9 cellular contexts compared by ENCODE assay signal in genomic region chr7:48200946-48201589, GRCh38. TPM values are rescaled to one million over a fixed set of nuclear protein-coding genes. Genes with fewer than 3 reads are reported as not detected.
DNase-seq lines count a peak whose midpoint lies in the region; ATAC-seq, FAIRE-seq and TF ChIP-seq lines count a peak whose summit lies in the region.
"Not testable (repeated sequence)": the region's sequence is repeated elsewhere in the genome, so short reads cannot be mapped to it uniquely, and the experiment has no call there.
"Had no signal": no experiment of that assay in that cellular context is flagged by ENCODE, and none has a peak within 500 bp of the region (broad histone marks: within the 10 kb centered on the region; RNA-seq: fewer than 3 reads in every experiment).

No MANE protein-coding gene starts in this region.

- not testable (repeated sequence) for H3K36me3 Mint-ChIP-seq in WTC11

- not testable (repeated sequence) for FAIRE-seq in kidney (lab: Jason Lieb, UNC)

- H3K9me3 ChIP-seq in colonic mucosa; esophagus (ENCODE audit: control insufficient read depth in 2 of 2, insufficient read depth in 1 of 2, low read depth in 1 of 2, low read length in 1 of 2); kidney (ENCODE audit: control insufficient read depth in 1 of 2, low read length in 2 of 2); mucosa of descending colon: not testable (repeated sequence)

- H3K27ac Mint-ChIP-seq in WTC11, result not testable (repeated sequence)

- WGBS in esophagus, 2 donors, result 54 to 64% methylated on average over 19 of the region's 19 CpGs

- peaks cover 24% of the 10 kb centered on the region for H3K4me1 Mint-ChIP-seq in WTC11

- not testable (repeated sequence) for H3K4me3 Mint-ChIP-seq in WTC11

- peak; percentile 55 for DNase-seq in HT-29 (ENCODE audit: low spot score)
- not testable (repeated sequence) for DNase-seq in WTC11 (ENCODE audit: low spot score)
- DNase-seq in colonic mucosa, result peak; percentile 41
- DNase-seq in kidney, result peak; percentile 65
- peak in 2 of 3 donors; percentile 18 to 39 for DNase-seq in mucosa of descending colon

- intact Hi-C loops in colonic mucosa (cut with DNase I); kidney (cut with DNase I); mucosa of descending colon (cut with DNase I, micrococcal nuclease): not testable (repeated sequence)

- H3K27me3 Mint-ChIP-seq in WTC11 (ENCODE audit: low read depth), result not testable (repeated sequence)

- not testable (repeated sequence) for H3K27ac ChIP-seq in colonic mucosa; kidney (ENCODE audit: low read depth in 2 of 2, low read length in 2 of 2); rectal smooth muscle tissue (ENCODE audit: low read depth, low read length)
- H3K27ac ChIP-seq in esophagus (ENCODE audit: low read depth in 2 of 2, low read length in 1 of 2), result peak overlapping the region; percentile 37 to 56

- not testable (repeated sequence) for H3K4me1 ChIP-seq in colonic mucosa; esophagus (ENCODE audit: control insufficient read depth in 2 of 2, insufficient read depth in 2 of 2, low read length in 1 of 2); kidney (ENCODE audit: control insufficient read depth in 1 of 2, insufficient read depth in 1 of 2, low read depth in 1 of 2, low read length in 2 of 2); mucosa of descending colon (ENCODE audit: low read depth); rectal smooth muscle tissue (ENCODE audit: control insufficient read depth, insufficient read depth, low read length)

- POLR2A ChIA-PET in WTC11 (lab: Charles Lee), result not testable (repeated sequence)

- not testable (repeated sequence) for H3K4me3 ChIP-seq in colonic mucosa; esophagus (ENCODE audit: low read depth in 1 of 2, low read length in 2 of 2); kidney (ENCODE audit: low read length in 2 of 2); mucosa of descending colon
- peak overlapping the region; percentile 32 for H3K4me3 ChIP-seq in rectal smooth muscle tissue (ENCODE audit: low read length)

- not testable (repeated sequence) for H3K27me3 ChIP-seq in colonic mucosa; esophagus (ENCODE audit: control insufficient read depth in 1 of 2, insufficient read depth in 2 of 2, low read length in 2 of 2); rectal smooth muscle tissue (ENCODE audit: control insufficient read depth, insufficient read depth, low read length)

- H3K36me3 ChIP-seq in colonic mucosa; esophagus (ENCODE audit: control insufficient read depth in 2 of 2, insufficient read depth in 2 of 2, low read length in 1 of 2); kidney (ENCODE audit: control insufficient read depth in 1 of 2, insufficient read depth in 2 of 2, low read length in 2 of 2); mucosa of descending colon (ENCODE audit: low read depth); rectal smooth muscle tissue (ENCODE audit: control insufficient read depth, insufficient read depth, low read length): not testable (repeated sequence)

- ATAC-seq in WTC11 (peak; percentile 48), mucosa of descending colon (peak; percentile 73)

- CTCF ChIA-PET in WTC11 (lab: Charles Lee), result not testable (repeated sequence)

- TF ChIP-seq CTCF in WTC11 (IDR thresholded peaks at IDR 0.05); colonic mucosa (IDR thresholded peaks at IDR 0.05); kidney (IDR thresholded peaks at IDR 0.05; ENCODE audit: borderline replicate concordance, extremely low read depth, insufficient read depth); mucosa of descending colon (IDR thresholded peaks at IDR 0.05): not testable (repeated sequence)

- not testable (repeated sequence) for H3K9me3 Mint-ChIP-seq in WTC11

- H3K9ac ChIP-seq in colonic mucosa (ENCODE audit: low read depth in 2 of 2, low read length in 2 of 2); kidney (ENCODE audit: low read length in 2 of 2); rectal smooth muscle tissue (ENCODE audit: low read length): not testable (repeated sequence)

RNA-seq across cellular contexts. Expression of gene ABCA13, which starts 29.8 kb away (rescaled TPM):
- 0.08 and 0.26 TPM in 2 replicates for total RNA-seq in HT-29 (2014; rRNA removed; shearing (Covaris generic))
- total RNA-seq in WTC11 (2021) (0.02 to 0.05 TPM (median 0.04 TPM) in 3 replicates), colonic mucosa (1 to 10 TPM; 1.7 to 2.5 TPM), kidney (6.0 TPM), mucosa of descending colon (1 to 10 TPM in 2 of 3 donors, under 1 TPM in 1; 0.43 to 1.6 (median 1.1) TPM)
- polyA plus RNA-seq in esophagus (1 to 10 TPM in 1 of 2 donors, under 1 TPM in 1; 0.49 to 1.6 TPM), kidney (ENCODE audit: insufficient read depth, low read depth, low replicate concordance) (0.62 TPM)
- total RNA-seq: OCI-LY7, Right ventricle myocardium inferior had no signal
